Comparison of ENCODE assay signal across 10 cellular contexts in genomic region chr6:34484899-34485298, GRCh38. TPM values are rescaled to one million over a fixed set of nuclear protein-coding genes. Genes with fewer than 3 reads are reported as not detected.
DNase-seq lines count a peak whose midpoint lies in the region; ATAC-seq and TF ChIP-seq lines count a peak whose summit lies in the region.
"Had no signal": no experiment of that assay in that cellular context is flagged by ENCODE, and none has a peak within 500 bp of the region (broad histone marks: within the 10 kb centered on the region; RNA-seq: fewer than 3 reads in every experiment).

No MANE protein-coding gene starts in this region.

- peak; percentile 96 for ATAC-seq in stimulated activated naive CD8-positive, alpha-beta T cell treated with anti-CD3 and anti-CD28 coated beads, Interleukin-15, Interleukin-2, amounts not matched to agents 100 U/mL and 50 U/mL, for 24 hours
- no peak for ATAC-seq in omental fat pad (ENCODE audit: low FRiP score)
- ATAC-seq: psoas muscle had no signal

- peaks cover 0 to 4% (median 0%) of the 10 kb centered on the region in 3 donors for H3K27me3 Mint-ChIP-seq in immature natural killer cell (ENCODE audit: low read depth in 3 of 3)

- DNase-seq in NK-92 treated with Interleukin-12 subunit alpha and Interleukin-12 subunit beta, amount 100 ng/mL, for 24 hours (lab: John Stamatoyannopoulos, UW) = peak; percentile 87
- DNase-seq in NK-92 (lab: John Stamatoyannopoulos, UW; ENCODE audit: unreplicated experiment) (no peak), immature natural killer cell (peak; percentile 30 to 47 (median 41)), H4 (ENCODE audit: low spot score) (no peak), omental fat pad (ENCODE audit: low spot score) (no peak), C1 segment of cervical spinal cord (lab: John Stamatoyannopoulos, UW) (no peak)
- DNase-seq in activated CD8-positive, alpha-beta memory T cell treated with anti-CD3 and anti-CD28 coated beads for 1 hour (ENCODE audit: extremely low read depth in 1 of 2, low read depth in 1 of 2) = peak; percentile 36 to 44
- DNase-seq in stimulated activated naive CD8-positive, alpha-beta T cell treated with anti-CD3 and anti-CD28 coated beads, Interleukin-15, Interleukin-2, amounts not matched to agents 100 U/mL and 50 U/mL, for 24 hours = peak; percentile 75
- DNase-seq: psoas muscle had no signal

- no peak for TF ChIP-seq CTCF in omental fat pad (IDR thresholded peaks at IDR 0.05)

- no peaks in the 10 kb centered on the region for H3K9me3 Mint-ChIP-seq in immature natural killer cell

- H3K4me3 Mint-ChIP-seq in immature natural killer cell = peak overlapping the region; percentile 46 to 67 (median 63)

- H3K4me1 Mint-ChIP-seq in immature natural killer cell = peaks cover 22 to 43% of the 10 kb centered on the region in 2 donors

- H3K36me3 Mint-ChIP-seq in immature natural killer cell = no peaks in the 10 kb centered on the region

- H3K27ac Mint-ChIP-seq in immature natural killer cell = peak overlapping the region; percentile 55 to 83 (median 80)

RNA-seq across cellular contexts. Expression of gene PACSIN1, which starts 19.0 kb away (rescaled TPM):
- polyA plus RNA-seq in immature natural killer cell = 10 to 100 TPM in 1 of 3 donors, 1 to 10 TPM in 2; 2.9 to 10.3 (median 3.3) TPM
- not detected in 2 replicates for total RNA-seq in H4 (2014; rRNA removed; shearing (Covaris generic))
- not detected for total RNA-seq in omental fat pad
- total RNA-seq: dermis microvascular lymphatic vessel endothelial cell had no signal

RNA-seq across cellular contexts. Expression of gene RPS10, which starts 59.0 kb away (rescaled TPM):
- polyA plus RNA-seq in immature natural killer cell = 1,000 to 10,000 TPM in 1 of 3 donors, 100 to 1,000 TPM in 2; 683 to 2,037 (median 891) TPM
- total RNA-seq in H4 (2014; rRNA removed; shearing (Covaris generic)) = 3,936 and 4,042 TPM in 2 replicates
- total RNA-seq in omental fat pad = 1,000 to 10,000 TPM; 1,698 to 2,828 (median 2,343) TPM

Comparison
In these comparisons a context has a peak if more than half of its experiments do, and no peak if none do; other contexts are left out.
1. DNase-seq: peak in NK-92 treated with Interleukin-12 subunit alpha and Interleukin-12 subunit beta, amount 100 ng/mL, for 24 hours (single experiment), activated CD8-positive, alpha-beta memory T cell treated with anti-CD3 and anti-CD28 coated beads for 1 hour (2 of 2), immature natural killer cell (3 of 3) and stimulated activated naive CD8-positive, alpha-beta T cell treated with anti-CD3 and anti-CD28 coated beads, Interleukin-15, Interleukin-2, amounts not matched to agents 100 U/mL and 50 U/mL, for 24 hours (single experiment); none in NK-92 (single experiment), H4 (single experiment), omental fat pad (single experiment) and C1 segment of cervical spinal cord (0 of 14).